ENCODE assay signal across 18 cellular contexts in the genomic region with DNA sequence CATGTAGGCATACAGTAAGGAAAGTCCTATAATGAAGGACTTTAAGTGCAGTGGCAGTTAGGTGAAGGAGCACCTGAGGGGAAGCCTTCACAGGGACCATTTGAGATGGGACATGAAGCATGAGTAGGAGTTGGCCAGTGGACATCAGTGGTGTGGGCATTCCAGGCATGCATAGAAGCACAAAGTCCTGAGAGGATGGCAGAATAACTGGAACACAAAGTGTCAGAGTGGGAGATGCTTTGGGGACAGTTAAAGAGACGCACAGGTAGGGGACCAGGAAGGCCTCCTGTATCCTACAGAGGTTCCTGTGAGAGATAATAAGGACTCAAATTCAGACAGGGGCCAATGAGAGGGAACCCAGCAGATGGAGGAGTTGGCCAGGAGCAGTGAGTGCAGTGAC. TPM values are rescaled to one million over a fixed set of nuclear protein-coding genes. Genes with fewer than 3 reads are reported as not detected.
DNase-seq lines count a peak whose midpoint lies in the region; ATAC-seq, FAIRE-seq and TF ChIP-seq lines count a peak whose summit lies in the region.
"Had no signal": no experiment of that assay in that cellular context is flagged by ENCODE, and none has a peak within 500 bp of the region (broad histone marks: within the 10 kb centered on the region; RNA-seq: fewer than 3 reads in every experiment).

No MANE protein-coding gene starts in this region.

- H3K79me2 ChIP-seq in KMS-11 (ENCODE audit: insufficient read depth, low read depth) (no peaks in the 10 kb centered on the region), GM12878 (ENCODE audit: control insufficient read depth, insufficient read depth, low read length) (peaks cover 10% of the 10 kb centered on the region)

- RAD21 ChIA-PET in GM12878 (lab: Charles Lee; ENCODE audit: unreplicated experiment), result interaction anchor here (1.0 to 1.5 kb wide), 2 partner anchors 101 to 108 kb away, joined by 3 to 8 read pairs; a partner anchor contains a TSS

- in situ Hi-C loops in GM12878 (cut with MboI), result loop anchor here (5.0 kb wide), 2 partner anchors 91 to 231 kb away; no protein-coding TSS in a partner anchor
- in situ Hi-C loops in GM13977 (cut with MboI; ENCODE audit: low pct_unique_long_range_greater_than_20kb, low sequenced_read_pairs, unreplicated experiment), result loop anchor here (5.0 to 10.0 kb wide), 2 partner anchors 36 to 229 kb away; no protein-coding TSS in a partner anchor

- H3K4me2 ChIP-seq in KMS-11 (peak overlapping the region; percentile 19; the same call in 1 of the 2 replicates), GM12878 (ENCODE audit: control insufficient read depth, insufficient read depth) (peak overlapping the region; percentile 75)
- H3K4me2 ChIP-seq: smooth muscle cell had no signal

- H3K9me3 Mint-ChIP-seq in CD4-positive, alpha-beta memory T cell, result peaks cover 0 to 7% (median 0%) of the 10 kb centered on the region in 8 donors

- BruUV-seq in GM12878 (replicated peaks; lab: Mats Ljungman, UMichigan), result no TSS peak

- peak overlapping the region; percentile 67 to 86 (median 76) for H3K4me3 Mint-ChIP-seq in CD4-positive, alpha-beta memory T cell

- H3K27ac ChIP-seq in CD4-positive, alpha-beta memory T cell (ENCODE audit: low read depth, low read length), result peak overlapping the region; percentile 66
- no peak overlapping the region for H3K27ac ChIP-seq in KMS-11
- peak overlapping the region; percentile 76 for H3K27ac ChIP-seq in GM12878 (ENCODE audit: control insufficient read depth, insufficient read depth)
- H3K27ac ChIP-seq in prostate gland, result no peak overlapping the region
- H3K27ac ChIP-seq in esophagus squamous epithelium, result no peak overlapping the region
- H3K27ac ChIP-seq: pancreas, stomach had no signal

- no peak for TF ChIP-seq POLR2A in GM12891 (IDR thresholded peaks at IDR 0.05; ENCODE audit: low read depth, low read length)
- TF ChIP-seq POLR2A in GM12878 (IDR thresholded peaks at IDR 0.05; ENCODE audit: low read depth, low read length), result no peak
- TF ChIP-seq POLR2A in prostate gland (IDR thresholded peaks at IDR 0.05), result no peak
- no peak for TF ChIP-seq POLR2A in esophagus squamous epithelium (IDR thresholded peaks at IDR 0.05)

- SMC1A ChIA-PET in GM12878 (lab: Charles Lee; ENCODE audit: uncharacterized antibody, unreplicated experiment), result interaction anchor here (1.2 to 12.8 kb wide), 3 partner anchors 13 to 110 kb away, joined by 3 to 358 read pairs (median 74); a partner anchor contains a TSS

- H3K4me3 ChIP-seq in CD4-positive, alpha-beta memory T cell (ENCODE audit: low read length in 2 of 2), result peak overlapping the region in 1 of 2 donors; percentile 37
- H3K4me3 ChIP-seq in KMS-11 (IDR thresholded peaks at IDR 0.05; ENCODE audit: insufficient read depth, low read depth, low read length) (no peak overlapping the region), GM12878 (no peak overlapping the region), prostate gland (no peak overlapping the region), esophagus squamous epithelium (no peak overlapping the region)
- H3K4me3 ChIP-seq: dorsolateral prefrontal cortex, pancreas, smooth muscle cell, stomach had no signal

- no peak; the same call in 2 of the 3 replicates for ATAC-seq in GM12878
- ATAC-seq: pancreas had no signal

- no peaks in the 10 kb centered on the region for H3K27me3 Mint-ChIP-seq in CD4-positive, alpha-beta memory T cell

- H3K9me3 ChIP-seq in CD4-positive, alpha-beta memory T cell (ENCODE audit: control insufficient read depth in 1 of 2, low read length in 2 of 2), result no peaks in the 10 kb centered on the region
- H3K9me3 ChIP-seq in GM12878 (replicated peaks; ENCODE audit: control insufficient read depth, insufficient read depth, low read length), result no peaks in the 10 kb centered on the region
- H3K9me3 ChIP-seq in prostate gland, result no peaks in the 10 kb centered on the region
- no peaks in the 10 kb centered on the region for H3K9me3 ChIP-seq in esophagus squamous epithelium
- H3K9me3 ChIP-seq: pancreas, stomach had no signal

- peaks cover 12 to 14% of the 10 kb centered on the region in 2 donors for H3K36me3 Mint-ChIP-seq in CD4-positive, alpha-beta memory T cell

- H3K9ac ChIP-seq in KMS-11 (no peak overlapping the region), GM12878 (ENCODE audit: control insufficient read depth, insufficient read depth, low read length) (peak overlapping the region; percentile 18; the same call in 1 of the 2 replicates)

- H3K27ac Mint-ChIP-seq in CD4-positive, alpha-beta memory T cell, result peak overlapping the region; percentile 96 to 98 (median 96)

- 100% methylated on average over 1 of the region's 1 CpG for WGBS in GM12878 (ENCODE audit: insufficient coverage, insufficient replicate concordance, low lambda C conversion rate, missing lambda C conversion rate)
- 97% methylated on average over 1 of the region's 1 CpG for WGBS in prostate gland
- 93 to 100% methylated on average over 1 of the region's 1 CpG for WGBS in esophagus squamous epithelium, 2 donors

- intact Hi-C loops in CD4-positive, alpha-beta memory T cell (cut with micrococcal nuclease), result loop anchor here (10.0 kb wide), 2 partner anchors 601 to 941 kb away; a partner anchor contains a TSS
- intact Hi-C loops in GM12878 (cut with micrococcal nuclease; ENCODE audit: unreplicated experiment), result loop anchor here (1.0 kb wide), 1 partner anchor 109 kb away; a partner anchor contains a TSS
- intact Hi-C loops in prostate gland (cut with DNase I), result no loop called here
- intact Hi-C loops in esophagus squamous epithelium (cut with DNase I), result no loop called here

- peaks cover 76 to 100% (median 88%) of the 10 kb centered on the region in 4 donors for H3K4me1 Mint-ChIP-seq in CD4-positive, alpha-beta memory T cell

- no peaks in the 10 kb centered on the region for H3K36me3 ChIP-seq in CD4-positive, alpha-beta memory T cell (ENCODE audit: insufficient read depth, low read length)
- no peaks in the 10 kb centered on the region for H3K36me3 ChIP-seq in KMS-11 (ENCODE audit: insufficient read depth)
- H3K36me3 ChIP-seq in GM12878 (ENCODE audit: control insufficient read depth in 2 of 2, insufficient read depth in 2 of 2, low read length in 1 of 2), result no peaks in the 10 kb centered on the region
- H3K36me3 ChIP-seq in prostate gland, result no peaks in the 10 kb centered on the region
- no peaks in the 10 kb centered on the region for H3K36me3 ChIP-seq in esophagus squamous epithelium
- H3K36me3 ChIP-seq: pancreas, stomach had no signal

- POLR2A ChIA-PET in CD4-positive, alpha-beta memory T cell (lab: Charles Lee; ENCODE audit: partially characterized antibody), result interaction anchor here (1.2 to 8.7 kb wide), 4 partner anchors 31 to 108 kb away, joined by 3 to 176 read pairs (median 7); a partner anchor contains a TSS
- POLR2A ChIA-PET in GM12878 (lab: Charles Lee), result interaction anchor here (1.0 to 5.1 kb wide), 2 partner anchors 86 to 109 kb away, joined by 3 to 42 read pairs; a partner anchor contains a TSS

- TF ChIP-seq CTCF in KMS-11 (conservative IDR thresholded peaks at IDR 0.05; ENCODE audit: low read depth, low read length) (no peak), GM12878 (IDR thresholded peaks at IDR 0.05 in 2 of 3, conservative IDR thresholded peaks at IDR 0.05 in 1 of 3; ENCODE audit: control insufficient read depth in 2 of 3, extremely low read depth in 1 of 3, insufficient read depth in 1 of 3, low read depth in 3 of 3, low read length in 3 of 3) (no peak), GM13977 (IDR thresholded peaks at IDR 0.05; ENCODE audit: extremely low read depth, insufficient read depth, missing control alignments) (no peak), prostate gland (IDR thresholded peaks at IDR 0.05) (no peak), esophagus squamous epithelium (IDR thresholded peaks at IDR 0.05) (no peak)

- no peaks in the 10 kb centered on the region for H3K27me3 ChIP-seq in CD4-positive, alpha-beta memory T cell (ENCODE audit: insufficient read depth, low read length)
- H3K27me3 ChIP-seq in KMS-11 (ENCODE audit: insufficient read depth, low read depth) (no peaks in the 10 kb centered on the region), GM12878 (replicated peaks in 1 of 2; ENCODE audit: control insufficient read depth in 2 of 2, insufficient read depth in 2 of 2, low read length in 1 of 2) (no peaks in the 10 kb centered on the region), prostate gland (replicated peaks; ENCODE audit: insufficient read depth) (no peaks in the 10 kb centered on the region), esophagus squamous epithelium (no peaks in the 10 kb centered on the region)
- H3K27me3 ChIP-seq: dorsolateral prefrontal cortex, pancreas, stomach had no signal

- no peaks in the 10 kb centered on the region for H4K20me1 ChIP-seq in KMS-11 (ENCODE audit: insufficient read depth)
- no peaks in the 10 kb centered on the region for H4K20me1 ChIP-seq in GM12878 (ENCODE audit: control insufficient read depth, insufficient read depth)

- DNase-seq in CD4-positive, alpha-beta memory T cell, result no peak
- DNase-seq in GM12891 (ENCODE audit: insufficient read length, low spot score) (no peak), GM12878 (ENCODE audit: low read depth, low spot score) (no peak), GM13977 (ENCODE audit: low spot score) (no peak), prostate gland (ENCODE audit: low spot score) (no peak), esophagus squamous epithelium (lab: John Stamatoyannopoulos, UW) (no peak)
- DNase-seq: activated CD4-positive, CD25-positive, alpha-beta regulatory T cell treated with anti-CD3 and anti-CD28 coated beads, Interleukin-2, amount 50 U/mL, for 72 hours; activated effector memory CD4-positive, alpha-beta T cell treated with anti-CD3 and anti-CD28 coated beads, Interleukin-2, amount 50 U/mL, for 16 hours; DMS79; dorsolateral prefrontal cortex; NCI-H2107; NCI-H774; pancreas; RPMI8226; stomach had no signal

- FAIRE-seq in GM12891 (lab: Jason Lieb, UNC) (peak; percentile 5), GM12878 (lab: Jason Lieb, UNC) (no peak)
- FAIRE-seq: HTR-8/SVneo, pancreas had no signal

- CTCF ChIA-PET in CD4-positive, alpha-beta memory T cell (lab: Charles Lee; ENCODE audit: partially characterized antibody), result interaction anchor here (0.6 to 7.1 kb wide), 4 partner anchors 12 to 108 kb away, joined by 3 to 116 read pairs (median 3); a partner anchor contains a TSS
- CTCF ChIA-PET in GM12878 (lab: Yijun Ruan, JAX), result interaction anchor here (0.9 to 14.7 kb wide), 3 partner anchors 29 to 230 kb away, joined by 3 to 441 read pairs (median 3); a partner anchor contains a TSS

- H2AFZ ChIP-seq in KMS-11 (ENCODE audit: low read depth), result no peak overlapping the region
- peak overlapping the region; percentile 32 for H2AFZ ChIP-seq in GM12878 (ENCODE audit: control insufficient read depth, low read depth, low read length)

- no peak for TF ChIP-seq RAD21 in GM12878 (IDR thresholded peaks at IDR 0.05; ENCODE audit: insufficient read depth, low read depth, low read length)

- H3K4me1 ChIP-seq in CD4-positive, alpha-beta memory T cell (ENCODE audit: insufficient read depth, low read length), result peaks cover 100% of the 10 kb centered on the region
- H3K4me1 ChIP-seq in KMS-11 (ENCODE audit: low read depth, poor library complexity, severe bottlenecking), result peaks cover 76% of the 10 kb centered on the region
- H3K4me1 ChIP-seq in GM12878 (ENCODE audit: control insufficient read depth, insufficient read depth, low read length), result peaks cover 78% of the 10 kb centered on the region
- H3K4me1 ChIP-seq in prostate gland (replicated peaks), result no peaks in the 10 kb centered on the region
- peaks cover 0 to 22% (median 11%) of the 10 kb centered on the region in 3 donors for H3K4me1 ChIP-seq in esophagus squamous epithelium

- TF ChIP-seq EP300 in GM12878 (IDR thresholded peaks at IDR 0.05; ENCODE audit: borderline replicate concordance in 1 of 2, control insufficient read depth in 1 of 2, low read depth in 2 of 2, low read length in 2 of 2), result no peak

RNA-seq across cellular contexts. Expression of a gene that starts 26.4 kb away (rescaled TPM):
- 10 to 100 TPM in 1 of 2 experiments, 1 to 10 TPM in 1; 6.4 to 10.4 TPM for total RNA-seq in CD4-positive, alpha-beta memory T cell
- 1 to 10 TPM; 1.5 to 1.8 TPM for polyA plus RNA-seq in CD4-positive, alpha-beta memory T cell
- 12.8 TPM for polyA plus RNA-seq in GM12891 (2012; ENCODE audit: low read depth, missing spikeins)
- total RNA-seq in GM12878 (2013; cell fraction: nucleolus; rRNA removed), result 36.3 and 38.8 TPM in 2 replicates
- 5.9 and 6.7 TPM in 2 replicates for total RNA-seq in GM12878 (2014; rRNA removed)
- 7.7 TPM in 2 replicates for total RNA-seq in GM12878 (2014; rRNA removed; fragmentation: Illumina TruSeq; extraction: Trizol)
- 5.2 and 5.5 TPM in 2 replicates for total RNA-seq in GM12878 (2021)
- polyA plus RNA-seq in GM12878 (2011; ENCODE audit: low read depth), result 4.0 TPM
- polyA plus RNA-seq in GM12878 (2011; rRNA removed), result 14.5 and 16.8 TPM in 2 replicates
- polyA plus RNA-seq in GM12878 (2011; cell fraction: cytosol; rRNA removed), result 4.1 and 5.7 TPM in 2 replicates
- polyA plus RNA-seq in GM12878 (2011; cell fraction: nucleus; rRNA removed), result 56.8 and 68.9 TPM in 2 replicates
- 8.8 and 12.1 TPM in 2 replicates for polyA plus RNA-seq in GM12878 (2012)
- polyA plus RNA-seq in GM12878 (2014; fragmentation: Illumina TruSeq; extraction: Trizol), result 8.5 and 8.6 TPM in 2 replicates
- polyA plus RNA-seq in GM12878 (2014; fragmentation: Nextera tagmentation; extraction: Ambion mirVana), result 1 to 10 TPM; 9.0 to 9.1 TPM
- 7.1 and 8.7 TPM in 2 replicates for polyA plus RNA-seq in GM12878 (2014; rRNA removed)
- polyA plus RNA-seq in GM12878 (2016; fragmentation: Nextera tagmentation; extraction: Ambion mirVana), result 10 to 100 TPM; 11.8 to 13.5 TPM
- 5.9 and 8.0 TPM in 2 replicates for polyA minus RNA-seq in GM12878 (2011; rRNA and poly(A)+ RNA removed)
- polyA minus RNA-seq in GM12878 (2011; cell fraction: cytosol; rRNA and poly(A)+ RNA removed), result 1.2 and 1.9 TPM in 2 replicates
- polyA minus RNA-seq in GM12878 (2011; cell fraction: nucleus; rRNA and poly(A)+ RNA removed), result 13.3 and 16.4 TPM in 2 replicates
- 10 to 100 TPM; 19.4 to 23.5 TPM for total RNA-seq in prostate gland
- total RNA-seq in esophagus squamous epithelium, result 10 to 100 TPM in 2 of 4 donors, 1 to 10 TPM in 2; 4.0 to 17.5 (median 9.9) TPM

RNA-seq across cellular contexts. Expression of a gene that starts 31.8 kb away (rescaled TPM):
- total RNA-seq in CD4-positive, alpha-beta memory T cell, result 10 to 100 TPM; 36.4 to 40.9 TPM
- 10 to 100 TPM; 14.5 to 30.3 TPM for polyA plus RNA-seq in CD4-positive, alpha-beta memory T cell
- 8.6 TPM for polyA plus RNA-seq in GM12891 (2012; ENCODE audit: low read depth, missing spikeins)
- total RNA-seq in GM12878 (2013; cell fraction: nucleolus; rRNA removed), result 33.5 and 35.7 TPM in 2 replicates
- total RNA-seq in GM12878 (2014; rRNA removed) (13.5 and 16.2 TPM in 2 replicates), GM12878 (2014; rRNA removed; fragmentation: Illumina TruSeq; extraction: Trizol) (11.8 and 12.9 TPM in 2 replicates), GM12878 (2021) (20.0 and 22.8 TPM in 2 replicates), prostate gland (10 to 100 TPM in 1 of 2 donors, 1 to 10 TPM in 1; 9.9 to 15.8 TPM), esophagus squamous epithelium (10 to 100 TPM in 3 of 4 donors, 1 to 10 TPM in 1; 1.7 to 22.5 (median 11.5) TPM)
- polyA plus RNA-seq in GM12878 (2011; ENCODE audit: low read depth), result 2.6 TPM
- polyA plus RNA-seq in GM12878 (2011; rRNA removed) (21.7 and 22.4 TPM in 2 replicates), GM12878 (2014; fragmentation: Illumina TruSeq; extraction: Trizol) (14.5 and 16.2 TPM in 2 replicates), GM12878 (2014; fragmentation: Nextera tagmentation; extraction: Ambion mirVana) (1 to 10 TPM; 3.9 to 4.7 TPM), GM12878 (2014; rRNA removed) (11.6 and 14.6 TPM in 2 replicates), GM12878 (2016; fragmentation: Nextera tagmentation; extraction: Ambion mirVana) (10 to 100 TPM; 19.6 to 20.2 TPM)
- polyA plus RNA-seq in GM12878 (2011; cell fraction: cytosol; rRNA removed), result 19.5 and 20.7 TPM in 2 replicates
- polyA plus RNA-seq in GM12878 (2011; cell fraction: nucleus; rRNA removed), result 12.5 and 13.5 TPM in 2 replicates
- polyA plus RNA-seq in GM12878 (2012), result 3.7 and 8.8 TPM in 2 replicates
- polyA minus RNA-seq in GM12878 (2011; rRNA and poly(A)+ RNA removed), result 29.6 and 30.2 TPM in 2 replicates
- 8.7 and 11.2 TPM in 2 replicates for polyA minus RNA-seq in GM12878 (2011; cell fraction: cytosol; rRNA and poly(A)+ RNA removed)
- 8.7 and 13.9 TPM in 2 replicates for polyA minus RNA-seq in GM12878 (2011; cell fraction: nucleus; rRNA and poly(A)+ RNA removed)

Comparison
In these comparisons a context has a peak if more than half of its experiments do, and no peak if none do; other contexts are left out.
1. H3K27ac ChIP-seq: peak in CD4-positive, alpha-beta memory T cell (single experiment) and GM12878 (single experiment); none in KMS-11 (single experiment), prostate gland (0 of 2) and esophagus squamous epithelium (0 of 4).
2. intact Hi-C loops: an anchor here in CD4-positive, alpha-beta memory T cell (10.0 kb wide) and GM12878 (1.0 kb wide); none called in prostate gland and esophagus squamous epithelium.